Comparison of ENCODE assay signal across 31 cellular contexts in the genomic region with DNA sequence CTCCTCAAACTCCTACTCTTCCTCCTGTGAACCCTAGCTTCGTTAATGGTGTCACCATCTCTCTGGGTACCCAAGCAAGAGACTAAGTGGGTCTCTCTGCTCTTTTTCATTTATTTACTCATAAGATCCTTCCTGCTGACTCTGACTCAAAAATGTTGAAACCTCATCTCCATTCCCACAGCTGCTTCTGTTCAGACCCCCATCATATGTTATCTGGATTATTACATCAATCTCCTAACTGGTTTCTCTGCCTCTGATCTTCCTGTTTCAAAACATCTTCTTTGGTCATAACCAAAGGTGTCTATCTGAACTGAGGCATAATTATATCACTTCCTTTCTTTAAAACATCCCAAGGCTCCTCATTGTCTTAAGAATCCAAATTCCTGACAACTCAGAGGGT. TPM values are rescaled to one million over a fixed set of nuclear protein-coding genes. Genes with fewer than 3 reads are reported as not detected.
"Had no signal": no experiment of that assay in that cellular context is flagged by ENCODE, and none has a peak within 500 bp of the region (broad histone marks: within the 10 kb centered on the region; RNA-seq: fewer than 3 reads in every experiment).

No MANE protein-coding gene starts in this region.

- H3K4me3 ChIP-seq: breast epithelium, colonic mucosa, esophagus muscularis mucosa, gastrocnemius medialis, heart left ventricle had no signal

- ATAC-seq: activated CD4-positive, CD25-positive, alpha-beta regulatory T cell treated with anti-CD3 and anti-CD28 coated beads, Interleukin-2, amount 50 U/mL, for 24 hours; activated T-helper 17 cell treated with anti-CD3 and anti-CD28 coated beads, Interleukin-2, amount 50 U/mL, for 72 hours; foreskin keratinocyte; gastrocnemius medialis; heart left ventricle; T-helper 17 cell had no signal

- H3K9me3 ChIP-seq: breast epithelium, colonic mucosa, esophagus muscularis mucosa, gastrocnemius medialis, heart left ventricle had no signal

- H3K27ac ChIP-seq: breast epithelium, colonic mucosa, esophagus muscularis mucosa, foreskin keratinocyte, gastrocnemius medialis, heart left ventricle, WERI-Rb-1 had no signal

- H3K4me1 ChIP-seq: colonic mucosa, foreskin keratinocyte had no signal

- DNase-seq: activated B cell treated with CpG ODN at 0.5 μM for 24 hours; activated CD4-positive, alpha-beta memory T cell treated with anti-CD3 and anti-CD28 coated beads, Interleukin-2, amount 10 ng/mL, durations not matched to agents 7 days and 5 days; activated CD4-positive, alpha-beta T cell treated with anti-CD3 and anti-CD28 coated beads for 48 hours; activated CD8-positive, alpha-beta memory T cell treated with anti-CD3 and anti-CD28 coated beads, Interleukin-2, amount 50 U/mL, for 48 hours; activated effector memory CD4-positive, alpha-beta T cell treated with Interleukin-2 at 50 U/mL for 16 hours; activated gamma-delta T cell treated with Interleukin-2 at 50 U/mL for 16 hours; activated naive CD4-positive, alpha-beta T cell treated with anti-CD3 and anti-CD28 coated beads, Interleukin-2, amount 50 U/mL, for 16 hours; activated naive CD4-positive, alpha-beta T cell treated with Interleukin-2 at 50 U/mL for 16 hours; activated T-cell treated with anti-CD3 and anti-CD28 coated beads for 4 hours; activated T-cell treated with anti-CD3 and anti-CD28 coated beads, Interleukin-2, amount 50 U/mL, for 24 hours; amygdala; aorta; colonic mucosa; effector memory CD4-positive, alpha-beta T cell; endodermal cell; foreskin keratinocyte; gastrocnemius medialis; glutamatergic neuron; heart left ventricle; T-helper 1 cell; T-helper 17 cell; T1000; WERI-Rb-1 had no signal

- H3K36me3 ChIP-seq: breast epithelium, colonic mucosa, esophagus muscularis mucosa, gastrocnemius medialis, heart left ventricle, WERI-Rb-1 had no signal

RNA-seq across cellular contexts. Expression of a gene that starts 2.0 kb away (rescaled TPM):
- total RNA-seq: activated B cell treated with CpG ODN at 0.5 μM for 24 hours, foreskin keratinocyte, T-helper 17 cell had no signal
- polyA plus RNA-seq: foreskin keratinocyte had no signal

RNA-seq across cellular contexts. Expression of a gene that starts 28.4 kb away (rescaled TPM):
- total RNA-seq: activated B cell treated with CpG ODN at 0.5 μM for 24 hours; activated CD4-positive, alpha-beta memory T cell treated with anti-CD3 and anti-CD28 coated beads, Interleukin-2, amount 10 ng/mL, durations not matched to agents 7 days and 5 days; activated T-helper 17 cell treated with anti-CD3 and anti-CD28 coated beads, Interleukin-2, amount 50 U/mL, for 72 hours; cardiac septum; chondrocyte; colonic mucosa; dermis microvascular lymphatic vessel endothelial cell; endodermal cell; epithelial cell of proximal tubule; foreskin keratinocyte; gastrocnemius medialis; heart left ventricle; T-helper 17 cell had no signal
- polyA plus RNA-seq: aorta, foreskin keratinocyte, heart left ventricle had no signal
